19 cellular contexts compared by ENCODE assay signal in genomic region chr11:77211594-77212251, GRCh38.
"Had no signal": no experiment of that assay in that cellular context is flagged by ENCODE, and none has a peak within 500 bp of the region (broad histone marks: within the 10 kb centered on the region; RNA-seq: fewer than 3 reads in every experiment).

No MANE protein-coding gene starts in this region.

- DNase-seq: activated CD4-positive, alpha-beta T cell treated with anti-CD3 and anti-CD28 coated beads for 4 hours; activated CD8-positive, alpha-beta memory T cell treated with anti-CD3 and anti-CD28 coated beads, Interleukin-2, amount 50 U/mL, for 4 hours; activated CD8-positive, alpha-beta T cell treated with anti-CD3 and anti-CD28 coated beads, Interleukin-2, amount 10 ng/mL, durations not matched to agents 7 days and 5 days; activated gamma-delta T cell treated with Interleukin-2 at 50 U/mL for 16 hours; brain microvascular endothelial cell; dermis blood vessel endothelial cell; head of caudate nucleus; immature natural killer cell; left cardiac atrium; naive B cell; right cardiac atrium; stomach; T-helper 2 cell; uterus had no signal

- H3K27ac ChIP-seq: brain microvascular endothelial cell, neutrophil, stomach, thoracic aorta, uterus had no signal

- H3K4me2 ChIP-seq: smooth muscle cell had no signal

- H3K27me3 ChIP-seq: brain microvascular endothelial cell, neutrophil, stomach, uterus had no signal

- H3K4me1 ChIP-seq: stomach, uterus had no signal

- H3K9me3 ChIP-seq: neutrophil, stomach, thoracic aorta, uterus had no signal

- ATAC-seq: activated CD8-positive, alpha-beta T cell treated with anti-CD3 and anti-CD28 coated beads, Interleukin-2, amount 10 ng/mL, durations not matched to agents 7 days and 5 days; left cardiac atrium; right cardiac atrium; WTC11 had no signal

- H3K4me3 ChIP-seq: smooth muscle cell, stomach, thoracic aorta, uterus had no signal

- FAIRE-seq: frontal cortex had no signal

- H3K36me3 ChIP-seq: brain microvascular endothelial cell, neutrophil, thoracic aorta, uterus had no signal
